ENCODE assay signal across 8 cellular contexts in the genomic region with DNA sequence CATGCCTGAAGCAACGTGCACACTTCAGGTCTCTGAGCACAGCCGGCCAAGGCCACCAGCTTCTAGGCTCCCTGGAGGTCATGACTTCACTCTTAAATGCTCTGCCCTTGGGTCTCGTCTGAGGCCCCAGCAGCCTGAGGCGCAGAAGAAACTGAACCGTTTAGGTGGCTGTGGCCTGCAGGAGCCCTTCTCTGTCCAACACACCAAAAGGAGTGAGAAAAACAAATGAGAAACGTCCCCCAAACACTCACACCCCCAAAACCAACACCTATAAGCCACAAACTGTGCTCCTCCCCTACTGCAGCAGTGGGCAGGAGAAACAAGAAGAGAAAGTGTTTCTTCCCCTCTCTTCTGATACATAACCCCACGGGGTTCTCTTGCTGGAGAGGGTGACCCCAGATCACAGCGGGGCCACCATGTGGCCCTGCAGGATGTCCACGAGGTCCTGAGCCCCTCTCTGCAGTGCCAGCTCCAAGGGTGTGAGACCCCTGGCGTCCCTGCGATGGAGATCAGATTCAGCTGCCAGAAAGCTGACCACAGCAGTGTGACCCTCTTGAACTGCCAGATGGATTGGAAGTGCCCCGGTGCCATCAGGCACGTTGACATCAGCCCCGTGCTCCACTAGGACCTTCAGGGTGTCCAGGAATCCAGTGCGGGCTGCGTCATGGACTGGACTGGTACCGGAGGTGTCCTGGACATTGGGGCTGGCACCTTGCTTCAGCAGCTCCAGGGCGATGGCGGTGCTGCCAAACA. TPM values are rescaled to one million over a fixed set of nuclear protein-coding genes. Genes with fewer than 3 reads are reported as not detected.
A peak's percentile ranks its signal among the peaks of the same experiment; 100 is the strongest.
DNase-seq lines count a peak whose midpoint lies in the region; ATAC-seq and TF ChIP-seq lines count a peak whose summit lies in the region.

No MANE protein-coding gene starts in this region.

- H3K9me2 ChIP-seq in Loucy (replicated peaks; ENCODE audit: low read depth, low read length), result no peaks in the 10 kb centered on the region

- H3K9ac ChIP-seq in Loucy (ENCODE audit: low read depth, low read length, poor library complexity, severe bottlenecking), result peak overlapping the region; percentile 86

- no peak for ATAC-seq in HG03139 (IDR thresholded peaks at IDR 0.05; ENCODE audit: unreplicated experiment)

- peaks cover 10% of the 10 kb centered on the region; the same call in 1 of the 2 replicates for H3F3A ChIP-seq in Loucy (ENCODE audit: low read depth)

- H3K4me1 ChIP-seq in Loucy (ENCODE audit: insufficient read depth, low read length, poor library complexity, severe bottlenecking) (peaks cover 30% of the 10 kb centered on the region), right atrium auricular region (peaks cover 0 to 42% of the 10 kb centered on the region in 2 donors)

- peaks cover 24% of the 10 kb centered on the region for H4K20me1 ChIP-seq in Loucy (ENCODE audit: insufficient read depth, low read length, poor library complexity, severe bottlenecking)

- H3K27me3 ChIP-seq in Loucy (ENCODE audit: insufficient read depth, low read length, poor library complexity, severe bottlenecking), result peaks cover 4% of the 10 kb centered on the region
- H3K27me3 ChIP-seq in right atrium auricular region, result no peaks in the 10 kb centered on the region

- peak overlapping the region; percentile 88 for H3K4me2 ChIP-seq in Loucy (ENCODE audit: low read depth, low read length, poor library complexity, severe bottlenecking)

- peak overlapping the region; percentile 76 for H3K4me3 ChIP-seq in Loucy (ENCODE audit: low read length, poor library complexity, severe bottlenecking)
- peak overlapping the region in 1 of 2 donors; percentile 95 for H3K4me3 ChIP-seq in right atrium auricular region

- H3K27ac ChIP-seq in right atrium auricular region, result peak overlapping the region; percentile 80 to 90

- peak; percentile 80 for DNase-seq in GM10266 (ENCODE audit: extremely low spot score)
- peak; percentile 76 to 77 for DNase-seq in activated T-cell treated with anti-CD3 and anti-CD28 coated beads, Interleukin-2, amount 50 U/mL, for 48 hours
- no peak for DNase-seq in right atrium auricular region (ENCODE audit: low spot score)
- DNase-seq in stimulated activated CD8-positive, alpha-beta memory T cell treated with anti-CD3 and anti-CD28 coated beads, Interleukin-4, amount 100 ng/mL, for 4 hours (ENCODE audit: low read depth in 2 of 2, low spot score in 1 of 2), result peak; percentile 22 to 43
- DNase-seq in NCI-H2029 (lab: John Stamatoyannopoulos, UW), result no peak
- DNase-seq in NCI-H1417 (lab: John Stamatoyannopoulos, UW), result no peak

- no peak overlapping the region for H2AFZ ChIP-seq in Loucy (ENCODE audit: low read length)

- TF ChIP-seq CTCF in GM10266 (IDR thresholded peaks at IDR 0.05; ENCODE audit: control insufficient read depth, insufficient read depth, low read depth, missing control alignments) (no peak), Loucy (conservative IDR thresholded peaks at IDR 0.05; ENCODE audit: low read length) (no peak), right atrium auricular region (IDR thresholded peaks at IDR 0.05) (no peak)

- peaks cover 62% of the 10 kb centered on the region for H3K79me2 ChIP-seq in Loucy (ENCODE audit: insufficient read depth, low read length)

- H3K36me3 ChIP-seq in Loucy (ENCODE audit: insufficient read depth, low read length) (peaks cover under 1% of the 10 kb centered on the region; the same call in 1 of the 2 replicates), right atrium auricular region (no peaks in the 10 kb centered on the region)

- H3K9me3 ChIP-seq in Loucy (ENCODE audit: insufficient read depth, low read depth, low read length) (no peaks in the 10 kb centered on the region), right atrium auricular region (no peaks in the 10 kb centered on the region)

RNA-seq across cellular contexts. Expression of a gene that starts 1.0 kb away (rescaled TPM):
- 10 to 100 TPM in 1 of 2 donors, 1 to 10 TPM in 1; 9.6 to 10.3 TPM for total RNA-seq in right atrium auricular region

RNA-seq across cellular contexts. Expression of a gene that starts 1.9 kb away (rescaled TPM):
- 1 to 10 TPM; 4.4 to 4.6 TPM for total RNA-seq in right atrium auricular region

RNA-seq across cellular contexts. Expression of a gene that starts 20.3 kb away (rescaled TPM):
- total RNA-seq in right atrium auricular region, result 1 to 10 TPM in 1 of 2 donors, not detected in 1; 4.8 TPM

RNA-seq across cellular contexts. Expression of a gene that starts 23.1 kb away (rescaled TPM):
- total RNA-seq in right atrium auricular region, result 10 to 100 TPM; 47.1 to 61.2 TPM

RNA-seq across cellular contexts. Expression of a gene that starts 49.6 kb away (rescaled TPM):
- total RNA-seq in right atrium auricular region, result under 1 TPM; 0.12 to 0.59 TPM

Comparison
In these comparisons a context has a peak if more than half of its experiments do, and no peak if none do; other contexts are left out.
1. DNase-seq: peak in GM10266 (single experiment), activated T-cell treated with anti-CD3 and anti-CD28 coated beads, Interleukin-2, amount 50 U/mL, for 48 hours (2 of 2) and stimulated activated CD8-positive, alpha-beta memory T cell treated with anti-CD3 and anti-CD28 coated beads, Interleukin-4, amount 100 ng/mL, for 4 hours (2 of 2); none in right atrium auricular region (single experiment), NCI-H2029 (single experiment) and NCI-H1417 (0 of 3).